Comparison of ENCODE assay signal across 1 cellular context in the genomic region with DNA sequence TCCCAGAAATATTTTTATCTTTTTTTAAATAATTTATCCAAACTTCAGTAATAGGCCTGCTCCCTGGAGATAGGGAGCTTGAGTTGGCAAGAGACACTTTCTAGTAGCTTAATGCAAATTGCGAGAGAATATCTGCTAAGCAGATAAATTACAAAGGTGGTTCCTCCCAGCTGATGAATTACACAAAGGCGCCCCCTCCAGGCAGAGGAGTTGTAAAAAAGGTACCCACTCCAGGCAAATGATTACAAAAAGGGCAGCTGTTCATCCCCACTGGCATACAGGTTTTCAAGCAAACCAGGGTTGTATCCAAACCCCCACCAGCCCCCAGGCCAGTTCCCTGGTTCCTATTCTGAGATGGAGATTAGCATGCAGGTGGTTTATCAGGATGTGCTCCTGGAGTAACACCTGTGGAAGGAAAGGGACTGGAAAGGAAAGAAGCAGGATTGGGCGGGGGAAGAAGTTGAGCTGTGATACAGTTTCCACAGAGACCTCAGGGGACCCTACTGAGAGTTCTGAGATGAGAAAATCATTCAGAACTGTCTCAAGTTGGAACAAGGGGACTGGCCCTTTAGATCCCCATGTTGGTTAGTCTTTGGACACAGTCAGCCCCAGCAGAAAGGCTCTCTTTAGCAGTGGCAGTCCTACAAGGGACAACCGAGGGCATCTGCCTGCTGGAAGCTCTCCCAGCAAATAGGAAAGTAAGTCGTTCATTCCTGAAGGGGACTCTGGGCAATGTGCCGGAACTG.
TF ChIP-seq lines count a peak whose summit lies in the region.

No MANE protein-coding gene starts in this region.

TF ChIP-seq in IMR-90, 13 proteins besides CTCF, POLR2A, EP300 and RAD21:
- TF ChIP-seq CHD1 (IDR thresholded peaks at IDR 0.05; ENCODE audit: low read depth, low read length) (no peak), NFE2L2 (IDR thresholded peaks at IDR 0.05; ENCODE audit: low read depth, low read length) (no peak), MAFK (IDR thresholded peaks at IDR 0.05; ENCODE audit: low read depth, low read length) (no peak), CEBPB (IDR thresholded peaks at IDR 0.05; ENCODE audit: low read depth, low read length) (no peak), MAZ (IDR thresholded peaks at IDR 0.05; ENCODE audit: borderline replicate concordance, low read depth, low read length) (no peak), MXI1 (IDR thresholded peaks at IDR 0.05; ENCODE audit: borderline replicate concordance, low read depth, low read length) (no peak), SMC3 (IDR thresholded peaks at IDR 0.05; ENCODE audit: low read depth, low read length) (no peak), RFX5 (IDR thresholded peaks at IDR 0.05; ENCODE audit: low read depth, low read length) (no peak), FOS (IDR thresholded peaks at IDR 0.05; ENCODE audit: low read depth, low read length) (no peak), ELK1 (IDR thresholded peaks at IDR 0.05; ENCODE audit: borderline replicate concordance, low read depth, low read length) (no peak), RCOR1 (IDR thresholded peaks at IDR 0.05; ENCODE audit: insufficient replicate concordance, low read length) (no peak), BHLHE40 (IDR thresholded peaks at IDR 0.05; ENCODE audit: low read depth, low read length) (no peak)
- TF ChIP-seq, protein P1, sequence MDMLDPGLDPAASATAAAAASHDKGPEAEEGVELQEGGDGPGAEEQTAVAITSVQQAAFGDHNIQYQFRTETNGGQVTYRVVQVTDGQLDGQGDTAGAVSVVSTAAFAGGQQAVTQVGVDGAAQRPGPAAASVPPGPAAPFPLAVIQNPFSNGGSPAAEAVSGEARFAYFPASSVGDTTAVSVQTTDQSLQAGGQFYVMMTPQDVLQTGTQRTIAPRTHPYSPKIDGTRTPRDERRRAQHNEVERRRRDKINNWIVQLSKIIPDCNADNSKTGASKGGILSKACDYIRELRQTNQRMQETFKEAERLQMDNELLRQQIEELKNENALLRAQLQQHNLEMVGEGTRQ (IDR thresholded peaks at IDR 0.05; ENCODE audit: low read depth, low read length): no peak
